10 cellular contexts compared by ENCODE assay signal in the genomic region with DNA sequence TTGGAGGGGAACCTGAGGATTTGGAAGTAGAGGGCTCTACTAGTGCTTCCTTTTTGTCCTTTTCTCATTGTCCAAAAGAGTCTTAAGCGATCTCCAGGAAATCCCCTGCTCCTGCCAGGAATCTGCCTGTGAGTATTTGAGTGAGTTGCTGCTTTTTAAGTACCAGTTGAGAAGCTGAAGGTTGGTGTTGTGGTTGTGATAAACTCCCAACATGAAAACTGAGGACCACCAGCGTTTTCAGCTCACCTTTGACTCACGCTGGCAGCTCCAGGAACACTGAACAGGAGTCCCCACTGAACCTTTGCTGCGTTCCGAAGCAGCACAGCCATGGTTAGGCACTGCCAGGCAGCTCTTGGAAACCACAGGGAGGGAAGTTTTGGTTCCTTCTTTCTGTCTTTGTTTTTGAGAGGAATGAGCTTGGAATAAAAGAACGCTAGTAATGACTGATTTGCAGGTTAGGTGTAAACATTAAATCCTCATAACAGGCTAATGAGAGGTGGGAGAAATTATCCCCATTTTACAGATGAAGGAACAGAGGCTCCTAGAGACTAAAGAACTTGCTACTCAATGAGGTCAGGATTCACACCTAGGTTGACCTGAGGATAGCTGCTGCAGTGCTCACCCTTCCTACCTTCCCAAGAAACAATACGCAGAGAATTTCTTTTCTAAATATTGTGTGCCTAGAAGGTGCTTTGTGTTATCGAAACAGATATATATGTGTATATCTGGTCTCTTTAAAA.
DNase-seq lines count a peak whose midpoint lies in the region; ATAC-seq and TF ChIP-seq lines count a peak whose summit lies in the region.
"Had no signal": no experiment of that assay in that cellular context is flagged by ENCODE, and none has a peak within 500 bp of the region (broad histone marks: within the 10 kb centered on the region; RNA-seq: fewer than 3 reads in every experiment).

No MANE protein-coding gene starts in this region.

- no peaks in the 10 kb centered on the region for H3K9me2 ChIP-seq in SK-N-SH

- H2AFZ ChIP-seq in SK-N-SH (ENCODE audit: low read depth), result peak overlapping the region; percentile 27; the same call in 1 of the 2 replicates

- no peak for TF ChIP-seq EP300 in SK-N-SH (IDR thresholded peaks at IDR 0.05; ENCODE audit: borderline replicate concordance in 1 of 2, low read depth in 1 of 2, low read length in 1 of 2)

- H4K20me1 ChIP-seq in SK-N-SH (ENCODE audit: insufficient read depth), result peaks cover 5% of the 10 kb centered on the region; the same call in 1 of the 2 replicates

- 52% methylated on average over 8 of the region's 8 CpGs for WGBS in SK-N-SH (ENCODE audit: low lambda C conversion rate)

- H3K4me2 ChIP-seq in SK-N-SH, result peak overlapping the region; percentile 75

- peaks cover 21% of the 10 kb centered on the region for H3K4me1 Mint-ChIP-seq in activated naive CD8-positive, alpha-beta T cell treated with anti-CD3 and anti-CD28 coated beads, Interleukin-2, amount 50 U/mL, for 24 hours
- H3K4me1 Mint-ChIP-seq in natural killer cell treated with Interleukin-12 subunit alpha and Interleukin-12 subunit beta and Interleukin-15 and Interleukin-18, amount 100 ng/mL, for 72 hours (ENCODE audit: low read depth in 2 of 2), result peaks cover 2 to 14% of the 10 kb centered on the region in 2 donors

- no peak for ATAC-seq in activated naive CD8-positive, alpha-beta T cell treated with anti-CD3 and anti-CD28 coated beads, Interleukin-2, amount 50 U/mL, for 24 hours
- no peak for ATAC-seq in natural killer cell treated with Interleukin-12 subunit alpha and Interleukin-12 subunit beta and Interleukin-15 and Interleukin-18, amount 100 ng/mL, for 72 hours
- ATAC-seq: activated CD8-positive, alpha-beta T cell treated with anti-CD3 and anti-CD28 coated beads, Interleukin-2, amount 10 ng/mL, durations not matched to agents 7 days and 5 days had no signal

- H3K9me3 ChIP-seq in SK-N-SH, result no peaks in the 10 kb centered on the region

- H3K4me3 ChIP-seq in SK-N-SH (ENCODE audit: low read depth in 2 of 2, low read length in 1 of 2) (peak overlapping the region; percentile 49 to 67), foreskin fibroblast (ENCODE audit: low read depth in 1 of 2, low read length in 2 of 2) (peak overlapping the region; percentile 21 to 40), retinal pigment epithelial cell (ENCODE audit: low read length) (peak overlapping the region; percentile 43)

- POLR2A ChIA-PET in SK-N-SH (lab: Yijun Ruan, JAX), result interaction anchor here (0.6 kb wide), 1 partner anchor 21 kb away, joined by 3 read pairs; no protein-coding TSS in a partner anchor

- H3K4me1 ChIP-seq in SK-N-SH (ENCODE audit: control insufficient read depth in 1 of 2, insufficient read depth in 2 of 2, low read depth in 1 of 2, low read length in 1 of 2), result peaks cover 7 to 19% of the 10 kb centered on the region in 2 experiments; a peak in 3 of 4 replicates

- no peak overlapping the region for H3K27ac Mint-ChIP-seq in activated naive CD8-positive, alpha-beta T cell treated with anti-CD3 and anti-CD28 coated beads, Interleukin-2, amount 50 U/mL, for 24 hours
- no peak overlapping the region for H3K27ac Mint-ChIP-seq in natural killer cell treated with Interleukin-12 subunit alpha and Interleukin-12 subunit beta and Interleukin-15 and Interleukin-18, amount 100 ng/mL, for 72 hours
- H3K27ac Mint-ChIP-seq: activated CD8-positive, alpha-beta T cell treated with anti-CD3 and anti-CD28 coated beads, Interleukin-2, amount 10 ng/mL, durations not matched to agents 7 days and 5 days had no signal

- H3K36me3 ChIP-seq in SK-N-SH (replicated peaks in 1 of 2; ENCODE audit: control insufficient read depth in 1 of 2, insufficient read depth in 2 of 2, low read length in 1 of 2), result no peaks in the 10 kb centered on the region

- H3K79me2 ChIP-seq in SK-N-SH (ENCODE audit: insufficient read depth), result peaks cover 89% of the 10 kb centered on the region

- TF ChIP-seq CTCF in SK-N-SH (IDR thresholded peaks at IDR 0.05), result no peak
- no peak for TF ChIP-seq CTCF in foreskin fibroblast (IDR thresholded peaks at IDR 0.05; ENCODE audit: low read depth, low read length)
- no peak for TF ChIP-seq CTCF in retinal pigment epithelial cell (conservative IDR thresholded peaks at IDR 0.05; ENCODE audit: low read depth, low read length)

- H3K27me3 ChIP-seq in SK-N-SH (ENCODE audit: insufficient read depth), result no peaks in the 10 kb centered on the region

- DNase-seq in EL (peak; percentile 14), SK-N-SH (no peak), foreskin fibroblast (no peak), retinal pigment epithelial cell (ENCODE audit: low read depth) (no peak), NCI-H2081 (lab: John Stamatoyannopoulos, UW) (no peak), cerebellar cortex (ENCODE audit: low spot score) (no peak)
- DNase-seq in activated naive CD8-positive, alpha-beta T cell treated with anti-CD3 and anti-CD28 coated beads, Interleukin-2, amount 50 U/mL, for 24 hours, result no peak
- DNase-seq in natural killer cell treated with Interleukin-12 subunit alpha and Interleukin-12 subunit beta and Interleukin-15 and Interleukin-18, amount 100 ng/mL, for 72 hours (ENCODE audit: low spot score), result no peak
- DNase-seq: activated CD8-positive, alpha-beta T cell treated with anti-CD3 and anti-CD28 coated beads, Interleukin-2, amount 10 ng/mL, durations not matched to agents 7 days and 5 days; foreskin melanocyte had no signal

- peak overlapping the region; percentile 72 for H3K9ac ChIP-seq in SK-N-SH

- H3K36me3 Mint-ChIP-seq in activated naive CD8-positive, alpha-beta T cell treated with anti-CD3 and anti-CD28 coated beads, Interleukin-2, amount 50 U/mL, for 24 hours (ENCODE audit: low read depth), result no peaks in the 10 kb centered on the region
- H3K36me3 Mint-ChIP-seq in natural killer cell treated with Interleukin-12 subunit alpha and Interleukin-12 subunit beta and Interleukin-15 and Interleukin-18, amount 100 ng/mL, for 72 hours, result no peaks in the 10 kb centered on the region

- TF ChIP-seq RAD21 in SK-N-SH (IDR thresholded peaks at IDR 0.05; ENCODE audit: low read length), result no peak

- peaks cover 6% of the 10 kb centered on the region for H3F3A ChIP-seq in SK-N-SH (replicated peaks; ENCODE audit: insufficient read depth)

- H3K9me3 Mint-ChIP-seq in activated naive CD8-positive, alpha-beta T cell treated with anti-CD3 and anti-CD28 coated beads, Interleukin-2, amount 50 U/mL, for 24 hours, result no peaks in the 10 kb centered on the region
- H3K9me3 Mint-ChIP-seq in natural killer cell treated with Interleukin-12 subunit alpha and Interleukin-12 subunit beta and Interleukin-15 and Interleukin-18, amount 100 ng/mL, for 72 hours, result no peaks in the 10 kb centered on the region

- no peaks in the 10 kb centered on the region for H3K27me3 Mint-ChIP-seq in activated naive CD8-positive, alpha-beta T cell treated with anti-CD3 and anti-CD28 coated beads, Interleukin-2, amount 50 U/mL, for 24 hours
- no peaks in the 10 kb centered on the region for H3K27me3 Mint-ChIP-seq in natural killer cell treated with Interleukin-12 subunit alpha and Interleukin-12 subunit beta and Interleukin-15 and Interleukin-18, amount 100 ng/mL, for 72 hours

- peak overlapping the region; percentile 72 to 73 for H3K27ac ChIP-seq in SK-N-SH (ENCODE audit: low read depth in 2 of 2, low read length in 1 of 2)

- H3K4me3 Mint-ChIP-seq in activated naive CD8-positive, alpha-beta T cell treated with anti-CD3 and anti-CD28 coated beads, Interleukin-2, amount 50 U/mL, for 24 hours, result no peak overlapping the region
- H3K4me3 Mint-ChIP-seq in natural killer cell treated with Interleukin-12 subunit alpha and Interleukin-12 subunit beta and Interleukin-15 and Interleukin-18, amount 100 ng/mL, for 72 hours, result no peak overlapping the region
- H3K4me3 Mint-ChIP-seq: activated CD8-positive, alpha-beta T cell treated with anti-CD3 and anti-CD28 coated beads, Interleukin-2, amount 10 ng/mL, durations not matched to agents 7 days and 5 days had no signal

- CTCF ChIA-PET in SK-N-SH (lab: Yijun Ruan, JAX), result interaction anchor here (0.7 to 1.6 kb wide), 4 partner anchors 13 to 108 kb away, joined by 3 to 7 read pairs (median 4); no protein-coding TSS in a partner anchor

TF ChIP-seq in SK-N-SH, 30 proteins besides CTCF, POLR2A, EP300 and RAD21:
- TF ChIP-seq RCOR1 (IDR thresholded peaks at IDR 0.05; ENCODE audit: low read length) (no peak), JUND (IDR thresholded peaks at IDR 0.05) (no peak)
- TF ChIP-seq, protein P1, sequence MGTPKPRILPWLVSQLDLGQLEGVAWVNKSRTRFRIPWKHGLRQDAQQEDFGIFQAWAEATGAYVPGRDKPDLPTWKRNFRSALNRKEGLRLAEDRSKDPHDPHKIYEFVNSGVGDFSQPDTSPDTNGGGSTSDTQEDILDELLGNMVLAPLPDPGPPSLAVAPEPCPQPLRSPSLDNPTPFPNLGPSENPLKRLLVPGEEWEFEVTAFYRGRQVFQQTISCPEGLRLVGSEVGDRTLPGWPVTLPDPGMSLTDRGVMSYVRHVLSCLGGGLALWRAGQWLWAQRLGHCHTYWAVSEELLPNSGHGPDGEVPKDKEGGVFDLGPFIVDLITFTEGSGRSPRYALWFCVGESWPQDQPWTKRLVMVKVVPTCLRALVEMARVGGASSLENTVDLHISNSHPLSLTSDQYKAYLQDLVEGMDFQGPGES (IDR thresholded peaks at IDR 0.05; ENCODE audit: low read depth, low read length), result no peak
TF ChIP-seq in SK-N-SH: peak in this region for 0.
